In the genomic region with DNA sequence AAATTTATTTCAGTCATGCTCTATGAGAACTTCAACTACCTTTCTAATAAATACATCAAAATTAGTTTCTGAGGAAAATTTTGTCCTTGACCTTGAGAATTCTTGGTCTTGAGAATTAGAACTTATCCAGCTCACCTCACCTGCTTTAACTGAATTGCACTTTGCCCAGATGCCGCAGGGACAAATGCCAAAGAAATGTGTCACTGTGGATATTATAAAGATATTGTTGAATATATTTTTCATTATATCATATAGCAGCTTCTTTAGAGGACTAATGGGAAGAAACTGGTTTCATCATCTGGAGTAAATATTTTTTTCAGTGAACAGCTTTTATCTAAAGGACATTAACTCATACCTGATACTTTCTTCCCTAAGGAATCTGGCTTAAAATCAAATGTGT, we compare ENCODE assay signal across 27 cellular contexts. TPM values are rescaled to one million over a fixed set of nuclear protein-coding genes. Genes with fewer than 3 reads are reported as not detected.
DNase-seq lines count a peak whose midpoint lies in the region; ATAC-seq and TF ChIP-seq lines count a peak whose summit lies in the region.
"Had no signal": no experiment of that assay in that cellular context is flagged by ENCODE, and none has a peak within 500 bp of the region (broad histone marks: within the 10 kb centered on the region; RNA-seq: fewer than 3 reads in every experiment).

No MANE protein-coding gene starts in this region.

- peak; percentile 26 for DNase-seq in MCF 10A (ENCODE audit: unreplicated experiment)
- no peak for DNase-seq in breast epithelium (ENCODE audit: low spot score in 2 of 2)
- peak; percentile 47 to 62 (median 54) for DNase-seq in body of pancreas
- DNase-seq in left colon: peak in 1 of 2 donors; percentile 35
- DNase-seq in transverse colon: peak; percentile 35
- no peak for DNase-seq in MG63
- DNase-seq: ACHN; BE2C; DMS153; GM23248; H7; IMR-90; MV-4-11; NCI-H1105; NCI-H146; NCI-H1930; NCI-H2107; NCI-H526; NCI-H82; NK-92 treated with Interleukin-12 subunit alpha and Interleukin-12 subunit beta, amount 100 ng/mL, for 24 hours; RPMI8226; SHP77 had no signal

- H3K4me1 Mint-ChIP-seq in MCF 10A (ENCODE audit: insufficient read depth, unreplicated experiment): peaks cover 13% of the 10 kb centered on the region
- no peaks in the 10 kb centered on the region for H3K4me1 Mint-ChIP-seq in stimulated activated memory B cell treated with anti-CD40 and anti-IgM and Interleukin-4, amounts not matched to agents 10 μg/mL and 1 μg/mL and 100 μg/mL, for 72 hours

- H3K36me3 ChIP-seq in breast epithelium (no peaks in the 10 kb centered on the region), body of pancreas (replicated peaks in 1 of 2; ENCODE audit: insufficient read depth in 1 of 2, low read depth in 2 of 2) (no peaks in the 10 kb centered on the region), transverse colon (no peaks in the 10 kb centered on the region), MG63 (no peaks in the 10 kb centered on the region)
- H3K36me3 ChIP-seq: BE2C had no signal

- ATAC-seq in body of pancreas: peak; percentile 54
- ATAC-seq in left colon: peak; percentile 54
- ATAC-seq in HG02973 (IDR thresholded peaks at IDR 0.05; ENCODE audit: unreplicated experiment): no peak
- ATAC-seq in stimulated activated memory B cell treated with anti-CD40 and anti-IgM and Interleukin-4, amounts not matched to agents 10 μg/mL and 1 μg/mL and 100 μg/mL, for 72 hours: no peak

- no peak for TF ChIP-seq EP300 in transverse colon (IDR thresholded peaks at IDR 0.05; ENCODE audit: low read depth)

- no peaks in the 10 kb centered on the region for H3K9me3 Mint-ChIP-seq in MCF 10A (ENCODE audit: unreplicated experiment)
- peaks cover 1% of the 10 kb centered on the region for H3K9me3 Mint-ChIP-seq in stimulated activated memory B cell treated with anti-CD40 and anti-IgM and Interleukin-4, amounts not matched to agents 10 μg/mL and 1 μg/mL and 100 μg/mL, for 72 hours

- TF ChIP-seq CTCF in MCF 10A (IDR thresholded peaks at IDR 0.05; ENCODE audit: unreplicated experiment) (no peak), breast epithelium (IDR thresholded peaks at IDR 0.05) (no peak), body of pancreas (IDR thresholded peaks at IDR 0.05) (no peak), transverse colon (IDR thresholded peaks at IDR 0.05) (no peak)

- no peaks in the 10 kb centered on the region for H3K36me3 Mint-ChIP-seq in MCF 10A (ENCODE audit: insufficient read depth, unreplicated experiment)
- no peaks in the 10 kb centered on the region for H3K36me3 Mint-ChIP-seq in stimulated activated memory B cell treated with anti-CD40 and anti-IgM and Interleukin-4, amounts not matched to agents 10 μg/mL and 1 μg/mL and 100 μg/mL, for 72 hours
- H3K36me3 Mint-ChIP-seq: CD14-positive monocyte had no signal

- no TSS peak for BruUV-seq in MCF 10A (replicated peaks; lab: Mats Ljungman, UMichigan)

- no peaks in the 10 kb centered on the region for H3K9me3 ChIP-seq in breast epithelium
- H3K9me3 ChIP-seq in body of pancreas: no peaks in the 10 kb centered on the region
- no peaks in the 10 kb centered on the region for H3K9me3 ChIP-seq in transverse colon
- no peaks in the 10 kb centered on the region for H3K9me3 ChIP-seq in MG63
- H3K9me3 ChIP-seq: BE2C had no signal

- H3K27ac Mint-ChIP-seq in MCF 10A (ENCODE audit: low read depth, unreplicated experiment): no peak overlapping the region
- no peak overlapping the region for H3K27ac Mint-ChIP-seq in stimulated activated memory B cell treated with anti-CD40 and anti-IgM and Interleukin-4, amounts not matched to agents 10 μg/mL and 1 μg/mL and 100 μg/mL, for 72 hours
- H3K27ac Mint-ChIP-seq: CD14-positive monocyte had no signal

- no peak overlapping the region for H3K4me3 Mint-ChIP-seq in MCF 10A (ENCODE audit: unreplicated experiment)
- H3K4me3 Mint-ChIP-seq in stimulated activated memory B cell treated with anti-CD40 and anti-IgM and Interleukin-4, amounts not matched to agents 10 μg/mL and 1 μg/mL and 100 μg/mL, for 72 hours: no peak overlapping the region
- H3K4me3 Mint-ChIP-seq: CD14-positive monocyte had no signal

- 24 to 30% methylated on average over 1 of the region's 1 CpG for WGBS in body of pancreas, 2 donors
- 50 to 59% methylated on average over 1 of the region's 1 CpG for WGBS in transverse colon (ENCODE audit: low coverage in 1 of 2), 2 donors

- no peaks in the 10 kb centered on the region for H3K27me3 ChIP-seq in breast epithelium
- no peaks in the 10 kb centered on the region for H3K27me3 ChIP-seq in body of pancreas
- H3K27me3 ChIP-seq in transverse colon: no peaks in the 10 kb centered on the region
- no peaks in the 10 kb centered on the region for H3K27me3 ChIP-seq in MG63
- H3K27me3 ChIP-seq: BE2C had no signal

- H3K27ac ChIP-seq in breast epithelium (no peak overlapping the region), body of pancreas (peak overlapping the region in 1 of 4 donors; percentile 0), transverse colon (no peak overlapping the region)
- H3K27ac ChIP-seq: 22Rv1, GM23248, KMS-11 had no signal

- H3K4me3 ChIP-seq in breast epithelium: no peak overlapping the region
- H3K4me3 ChIP-seq in body of pancreas: no peak overlapping the region
- no peak overlapping the region for H3K4me3 ChIP-seq in transverse colon
- no peak overlapping the region for H3K4me3 ChIP-seq in MG63
- H3K4me3 ChIP-seq: GM23248 had no signal

- no peaks in the 10 kb centered on the region for H3K27me3 Mint-ChIP-seq in MCF 10A (ENCODE audit: insufficient read depth, unreplicated experiment)
- peaks cover 9% of the 10 kb centered on the region for H3K27me3 Mint-ChIP-seq in stimulated activated memory B cell treated with anti-CD40 and anti-IgM and Interleukin-4, amounts not matched to agents 10 μg/mL and 1 μg/mL and 100 μg/mL, for 72 hours

- in situ Hi-C loops in transverse colon (cut with MboI; ENCODE audit: low pct_ligation_motif_present in 1 of 4, low pct_unique_long_range_greater_than_20kb in 1 of 4, low sequenced_read_pairs in 3 of 4): no loop called here

- H3K4me1 ChIP-seq in breast epithelium: no peaks in the 10 kb centered on the region
- peaks cover 63% of the 10 kb centered on the region for H3K4me1 ChIP-seq in body of pancreas
- peaks cover 0 to 51% (median 16%) of the 10 kb centered on the region in 4 donors for H3K4me1 ChIP-seq in transverse colon

- intact Hi-C loops in MCF 10A (cut with micrococcal nuclease): no loop called here
- intact Hi-C loops in breast epithelium (cut with DNase I; ENCODE audit: low total_unique reads): no loop called here
- intact Hi-C loops in body of pancreas (cut with DNase I): no loop called here
- intact Hi-C loops in left colon (cut with DNase I, micrococcal nuclease): no loop called here
- intact Hi-C loops in transverse colon (cut with DNase I; ENCODE audit: low total_unique reads): no loop called here

- POLR2A ChIA-PET in MCF 10A (lab: Yijun Ruan, JAX): interaction anchor here (0.6 to 1.4 kb wide), 4 partner anchors 10 to 54 kb away, joined by 3 to 7 read pairs (median 5); a partner anchor contains a TSS

- CTCF ChIA-PET in MCF 10A (lab: Yijun Ruan, JAX): interaction anchor here (0.5 to 1.2 kb wide), 2 partner anchors 83 to 104 kb away, joined by 3 to 4 read pairs; no protein-coding TSS in a partner anchor

- no peak for TF ChIP-seq POLR2A in breast epithelium (IDR thresholded peaks at IDR 0.05)
- TF ChIP-seq POLR2A in body of pancreas (IDR thresholded peaks at IDR 0.05): no peak
- TF ChIP-seq POLR2A in transverse colon (IDR thresholded peaks at IDR 0.05): no peak

RNA-seq across cellular contexts. Expression of a gene that starts 54.1 kb away (rescaled TPM):
- total RNA-seq in MCF 10A (2022): 24.9 and 27.6 TPM in 2 replicates
- total RNA-seq in breast epithelium: 10 to 100 TPM; 28.6 to 69.1 (median 52.4) TPM
- 10 to 100 TPM; 23.1 to 26.7 TPM for total RNA-seq in body of pancreas
- total RNA-seq in left colon: 10 to 100 TPM; 31.2 to 32.7 TPM
- total RNA-seq in transverse colon: 100 to 1,000 TPM in 1 of 4 donors, 10 to 100 TPM in 3; 11.7 to 102 (median 58.9) TPM
- 7.9 and 10.2 TPM in 2 replicates for total RNA-seq in MG63 (2014; rRNA removed; shearing (Covaris generic); ENCODE audit: low replicate concordance)

Comparison
In these comparisons a context has a peak if more than half of its experiments do, and no peak if none do; other contexts are left out.
1. DNase-seq: peak in MCF 10A (single experiment), body of pancreas (4 of 4) and transverse colon (single experiment); none in breast epithelium (0 of 2) and MG63 (single experiment).
2. ATAC-seq: peak in body of pancreas (single experiment) and left colon (single experiment); none in HG02973 (single experiment) and stimulated activated memory B cell treated with anti-CD40 and anti-IgM and Interleukin-4, amounts not matched to agents 10 μg/mL and 1 μg/mL and 100 μg/mL, for 72 hours (single experiment).